12 cellular contexts compared by ENCODE assay signal in the genomic region with DNA sequence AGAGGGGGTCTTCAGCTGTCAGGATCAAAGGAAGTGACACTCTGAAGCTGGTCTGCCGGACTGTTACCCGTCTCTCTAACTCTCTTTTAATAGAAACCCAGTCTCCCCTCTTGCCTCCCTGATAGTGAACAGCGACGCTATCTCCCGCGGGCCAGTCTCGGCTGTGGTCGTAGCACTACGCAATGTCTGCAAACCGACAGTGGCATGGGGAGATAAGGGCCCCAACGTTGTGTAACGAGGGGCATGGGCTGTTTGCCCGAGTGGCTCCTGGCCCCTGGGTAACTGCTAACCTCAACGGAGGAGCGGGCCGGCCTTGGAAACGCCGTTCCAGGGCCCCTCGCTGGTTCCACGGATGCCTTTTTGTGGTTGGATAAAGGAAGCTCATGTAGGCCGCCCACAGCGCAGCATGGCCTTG. TPM values are rescaled to one million over a fixed set of nuclear protein-coding genes. Genes with fewer than 3 reads are reported as not detected.
A peak's percentile ranks its signal among the peaks of the same experiment; 100 is the strongest.
DNase-seq lines count a peak whose midpoint lies in the region; ATAC-seq and TF ChIP-seq lines count a peak whose summit lies in the region.
"Had no signal": no experiment of that assay in that cellular context is flagged by ENCODE, and none has a peak within 500 bp of the region (broad histone marks: within the 10 kb centered on the region; RNA-seq: fewer than 3 reads in every experiment).

No MANE protein-coding gene starts in this region.

- H2AFZ ChIP-seq in ACC112 (ENCODE audit: low read length, unreplicated experiment) (no peak overlapping the region), neural progenitor cell (replicated peaks) (no peak overlapping the region)

- WGBS in body of pancreas, 2 donors, result 23 to 55% methylated on average over 21 to 22 of the region's 22 CpGs

- H3K27me3 Mint-ChIP-seq in neural progenitor cell (ENCODE audit: insufficient read depth, low read depth), result peaks cover 2% of the 10 kb centered on the region

- ATAC-seq in body of pancreas, result peak; percentile 12
- ATAC-seq in HG02610 (IDR thresholded peaks at IDR 0.05; ENCODE audit: unreplicated experiment), result no peak
- ATAC-seq: HCT116 had no signal

- 0 out of 2 replicates have a peak, but pooled peaks cover 6% of the 10 kb centered on the region for H3K36me3 ChIP-seq in ACC112 (ENCODE audit: insufficient read depth, low read length)
- H3K36me3 ChIP-seq in body of pancreas (replicated peaks in 1 of 2; ENCODE audit: insufficient read depth in 1 of 2, low read depth in 2 of 2), result no peaks in the 10 kb centered on the region
- no peaks in the 10 kb centered on the region for H3K36me3 ChIP-seq in neural progenitor cell

- H3K27ac ChIP-seq in ACC112 (ENCODE audit: low read depth, low read length) (peak overlapping the region; percentile 86; the same call in 1 of the 2 replicates), body of pancreas (peak overlapping the region; percentile 82 to 98 (median 88)), neural progenitor cell (no peak overlapping the region)

- intact Hi-C loops in body of pancreas (cut with DNase I), result no loop called here

- no peak overlapping the region for H3K9ac ChIP-seq in neural progenitor cell

- H3K9me3 Mint-ChIP-seq in neural progenitor cell, result no peaks in the 10 kb centered on the region
- H3K9me3 Mint-ChIP-seq: activated naive CD8-positive, alpha-beta T cell treated with anti-CD3 and anti-CD28 coated beads, Interleukin-2, amount 10 ng/mL, durations not matched to agents 7 days and 5 days had no signal

- H3K27me3 ChIP-seq in ACC112 (ENCODE audit: insufficient read depth, low read length) (no peaks in the 10 kb centered on the region), body of pancreas (no peaks in the 10 kb centered on the region), neural progenitor cell (peaks cover 10% of the 10 kb centered on the region)

- H3K4me2 ChIP-seq in neural progenitor cell, result peak overlapping the region; percentile 1

- no peak overlapping the region for H3K4me3 Mint-ChIP-seq in neural progenitor cell
- H3K4me3 Mint-ChIP-seq: activated naive CD8-positive, alpha-beta T cell treated with anti-CD3 and anti-CD28 coated beads, Interleukin-2, amount 10 ng/mL, durations not matched to agents 7 days and 5 days had no signal

- peaks cover 17% of the 10 kb centered on the region for H3F3A ChIP-seq in neural progenitor cell (ENCODE audit: low read depth)

- TF ChIP-seq CTCF in NB4 (IDR thresholded peaks at IDR 0.05; ENCODE audit: low read depth, low read length) (no peak), body of pancreas (IDR thresholded peaks at IDR 0.05) (no peak), neural progenitor cell (IDR thresholded peaks at IDR 0.05) (no peak)

- peaks cover 64% of the 10 kb centered on the region for H3K79me2 ChIP-seq in ACC112 (ENCODE audit: control insufficient read depth, insufficient read depth, low read length, unreplicated experiment)
- H3K79me2 ChIP-seq in neural progenitor cell (ENCODE audit: low read depth), result peaks cover 80% of the 10 kb centered on the region

- H3K27ac Mint-ChIP-seq in neural progenitor cell, result no peak overlapping the region
- H3K27ac Mint-ChIP-seq: activated naive CD8-positive, alpha-beta T cell treated with anti-CD3 and anti-CD28 coated beads, Interleukin-2, amount 10 ng/mL, durations not matched to agents 7 days and 5 days had no signal

- TF ChIP-seq POLR2A in NB4 (IDR thresholded peaks at IDR 0.05; ENCODE audit: extremely low read depth, insufficient read length) (peak; percentile 53), body of pancreas (IDR thresholded peaks at IDR 0.05) (peak in 1 of 3 donors; percentile 15)

- H4K20me1 ChIP-seq in neural progenitor cell (ENCODE audit: low read depth), result peaks cover 73% of the 10 kb centered on the region

- H3K4me3 ChIP-seq in ACC112 (ENCODE audit: low read depth, low read length), result no peak overlapping the region
- H3K4me3 ChIP-seq in NB4 (ENCODE audit: low read depth, low read length), result peak overlapping the region; percentile 61
- no peak overlapping the region for H3K4me3 ChIP-seq in body of pancreas
- no peak overlapping the region for H3K4me3 ChIP-seq in neural progenitor cell

- H3K36me3 Mint-ChIP-seq in neural progenitor cell, result peaks cover 8% of the 10 kb centered on the region

- peaks cover 77% of the 10 kb centered on the region for H3K4me1 Mint-ChIP-seq in neural progenitor cell

- DNase-seq in NB4 (ENCODE audit: low read depth) (peak; percentile 100), body of pancreas (peak; percentile 56 to 74 (median 66)), neural progenitor cell (ENCODE audit: low spot score) (no peak), NCI-H2081 treated with DMSO at 0.1 percent for 48 hours (lab: John Stamatoyannopoulos, UW) (no peak), kidney tubule cell (ENCODE audit: low spot score) (no peak), NCI-H2196 treated with DMSO at 0.1 percent for 48 hours (lab: John Stamatoyannopoulos, UW; ENCODE audit: unreplicated experiment) (no peak)
- DNase-seq: activated naive CD8-positive, alpha-beta T cell treated with anti-CD3 and anti-CD28 coated beads, Interleukin-2, amount 10 ng/mL, durations not matched to agents 7 days and 5 days; NCI-H2029 treated with DMSO at 0.1 percent for 48 hours; SHP77 treated with DMSO at 0.1 percent for 48 hours had no signal

- H3K9me3 ChIP-seq in body of pancreas (no peaks in the 10 kb centered on the region), neural progenitor cell (ENCODE audit: low read depth) (no peaks in the 10 kb centered on the region)

- peaks cover 61% of the 10 kb centered on the region for H3K4me1 ChIP-seq in ACC112 (ENCODE audit: control insufficient read depth, insufficient read depth, low read length, unreplicated experiment)
- H3K4me1 ChIP-seq in body of pancreas, result peaks cover 100% of the 10 kb centered on the region
- H3K4me1 ChIP-seq in neural progenitor cell, result peaks cover 70% of the 10 kb centered on the region

RNA-seq across cellular contexts. Expression of a gene that starts 23.3 kb away (rescaled TPM):
- total RNA-seq in body of pancreas (100 to 1,000 TPM in 1 of 2 donors, 10 to 100 TPM in 1; 96.5 to 150 TPM), neural progenitor cell (ENCODE audit: low replicate concordance) (17.7 and 29.7 TPM in 2 replicates)

Comparison
In these comparisons a context has a peak if more than half of its experiments do, and no peak if none do; other contexts are left out.
1. DNase-seq: peak in NB4 (single experiment) and body of pancreas (4 of 4); none in neural progenitor cell (single experiment), NCI-H2081 treated with DMSO at 0.1 percent for 48 hours (single experiment), kidney tubule cell (single experiment) and NCI-H2196 treated with DMSO at 0.1 percent for 48 hours (single experiment).